ENCODE assay signal across 23 cellular contexts in the genomic region with DNA sequence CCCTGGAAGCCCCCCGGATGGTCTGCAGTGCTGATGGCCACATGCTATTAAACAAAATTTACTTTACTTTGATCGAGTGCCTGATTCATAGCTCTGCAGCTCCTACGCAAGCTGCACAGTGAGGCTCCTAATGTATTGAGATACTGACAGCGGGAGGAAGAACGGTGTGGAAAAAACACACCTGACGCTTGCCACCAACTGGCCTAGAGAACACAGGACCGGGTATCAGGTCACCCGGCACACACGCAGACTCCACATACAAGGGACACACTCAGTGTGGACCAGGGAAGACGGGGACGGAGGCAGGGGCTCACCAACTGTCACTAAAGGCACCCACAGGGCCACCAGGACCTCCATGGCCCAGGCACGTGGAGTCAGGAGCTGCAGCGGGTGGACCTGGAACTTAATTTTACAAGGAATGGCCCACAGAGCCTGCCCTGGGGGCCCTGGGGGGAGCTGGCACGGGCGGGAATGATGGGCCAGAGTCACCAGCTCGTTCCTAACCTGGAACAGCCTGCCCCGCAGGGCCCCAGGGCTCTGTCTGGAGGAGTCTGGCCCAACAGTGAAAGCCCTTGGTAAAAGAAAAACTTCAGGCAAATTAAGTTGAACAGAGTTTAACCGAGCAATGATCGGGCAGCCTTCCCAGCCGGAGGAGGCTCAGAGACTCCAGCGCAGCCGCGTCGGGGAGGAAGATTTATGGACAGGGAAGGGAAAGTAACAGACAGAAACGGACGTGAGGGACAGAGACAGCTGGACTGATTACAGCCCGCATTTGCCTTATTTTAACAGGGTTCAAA.
DNase-seq lines count a peak whose midpoint lies in the region; ATAC-seq, FAIRE-seq and TF ChIP-seq lines count a peak whose summit lies in the region.
"Had no signal": no experiment of that assay in that cellular context is flagged by ENCODE, and none has a peak within 500 bp of the region (broad histone marks: within the 10 kb centered on the region; RNA-seq: fewer than 3 reads in every experiment).

No MANE protein-coding gene starts in this region.

- H2BK120ac ChIP-seq in H9 (ENCODE audit: low read depth, low read length, poor library complexity, severe bottlenecking), result no peak overlapping the region
- H2BK120ac ChIP-seq in H1 (replicated peaks; ENCODE audit: low read depth, low read length), result no peak overlapping the region

- H2BK5ac ChIP-seq in H9 (ENCODE audit: insufficient read length, low read length) (no peak overlapping the region), H1 (ENCODE audit: low read depth, low read length) (no peak overlapping the region)

- no peak overlapping the region for H3K4me3 Mint-ChIP-seq in H9
- H3K4me3 Mint-ChIP-seq: activated naive CD4-positive, alpha-beta T cell treated with anti-CD3 and anti-CD28 coated beads, Interleukin-2, amount 50 U/mL, for 24 hours; naive thymus-derived CD8-positive, alpha-beta T cell; T-helper 17 cell had no signal

- no peaks in the 10 kb centered on the region for H3K23me2 ChIP-seq in H9 (ENCODE audit: insufficient read length, low read depth, low read length, poor library complexity, severe bottlenecking)
- no peaks in the 10 kb centered on the region for H3K23me2 ChIP-seq in H1 (ENCODE audit: low read depth, low read length)

- H4K20me1 ChIP-seq in H9 (ENCODE audit: control insufficient read depth, insufficient read depth, insufficient read length) (no peaks in the 10 kb centered on the region), H1 (replicated peaks in 1 of 2; ENCODE audit: control insufficient read depth in 1 of 2, insufficient read depth in 2 of 2, low read length in 2 of 2) (no peaks in the 10 kb centered on the region)

- H3K27ac Mint-ChIP-seq in H9, result no peak overlapping the region; a peak in 1 of 7 replicates
- H3K27ac Mint-ChIP-seq: activated naive CD4-positive, alpha-beta T cell treated with anti-CD3 and anti-CD28 coated beads, Interleukin-2, amount 50 U/mL, for 24 hours; naive thymus-derived CD8-positive, alpha-beta T cell; T-helper 17 cell had no signal

- CTCF ChIA-PET in H1 (lab: Charles Lee; ENCODE audit: partially characterized antibody) (interaction anchor here (0.8 to 2.7 kb wide), 7 partner anchors 15 to 263 kb away, joined by 3 to 10 read pairs (median 3); no protein-coding TSS in a partner anchor), HEK293T (lab: Yijun Ruan, JAX) (no interaction called here)

- H4K91ac ChIP-seq in H9 (ENCODE audit: insufficient read length, low read depth, low read length) (no peak overlapping the region), H1 (replicated peaks; ENCODE audit: insufficient read length, low read length) (no peak overlapping the region)

- no peak overlapping the region for H3K14ac ChIP-seq in H9 (ENCODE audit: insufficient read depth, low read length)
- no peak overlapping the region for H3K14ac ChIP-seq in H1 (ENCODE audit: insufficient read length)

- no peak for FAIRE-seq in H1 (lab: Jason Lieb, UNC)
- FAIRE-seq: HepG2 had no signal

- H3K18ac ChIP-seq in H9 (ENCODE audit: insufficient read length, low read depth, low read length) (no peak overlapping the region), H1 (ENCODE audit: extremely low read depth, low read length) (no peak overlapping the region; the same call in none of the 2 replicates)

- ATAC-seq in gastroesophageal sphincter, result no peak
- ATAC-seq in GM21526 (IDR thresholded peaks at IDR 0.05; ENCODE audit: low FRiP score, unreplicated experiment), result no peak
- ATAC-seq: naive thymus-derived CD8-positive, alpha-beta T cell; T-helper 17 cell had no signal

- TF ChIP-seq CTCF in H9 (conservative IDR thresholded peaks at IDR 0.05) (no peak), H1 (IDR thresholded peaks at IDR 0.05; ENCODE audit: control extremely low read depth in 1 of 3, insufficient read depth in 1 of 3, low read depth in 1 of 3, low read length in 3 of 3) (no peak), gastroesophageal sphincter (IDR thresholded peaks at IDR 0.05) (no peak)

- H3T11ph ChIP-seq in H9 (ENCODE audit: low read length), result no peak overlapping the region

- no CpG with 5 or more reads among the region's 27 CpGs for WGBS in H9 (ENCODE audit: extremely low coverage, insufficient read length, low lambda C conversion rate)
- WGBS in H1 (ENCODE audit: extremely low coverage in 1 of 2, insufficient coverage in 1 of 2, insufficient read length in 1 of 2, insufficient replicate concordance in 2 of 2, low coverage in 1 of 2, low lambda C conversion rate in 2 of 2, missing lambda C conversion rate in 1 of 2), 2 experiments, result 87% methylated on average over 26 of the region's 27 CpGs; no CpG with 5 or more reads in 1 of the 2 experiments
- 38 to 74% methylated on average over 2 to 24 of the region's 27 CpGs for WGBS in gastroesophageal sphincter (ENCODE audit: low coverage in 1 of 2), 2 donors

- peak; percentile 20 for DNase-seq in H9
- DNase-seq in H1 (ENCODE audit: low read depth in 1 of 2, low spot score in 2 of 2), result peak in 1 of 2 experiments; percentile 34
- peak; percentile 81 for DNase-seq in mesenteric fat pad (ENCODE audit: low spot score)
- peak; percentile 2 for DNase-seq in putamen (ENCODE audit: low spot score)
- DNase-seq in globus pallidus (ENCODE audit: low spot score), result no peak
- DNase-seq in HEK293T (ENCODE audit: extremely low spot score), result no peak
- DNase-seq: activated CD4-positive, alpha-beta T cell treated with anti-CD3 and anti-CD28 coated beads for 4 hours; central memory CD4-positive, alpha-beta T cell; COR-L47; DMS79; HCEC 1CT; naive thymus-derived CD8-positive, alpha-beta T cell; NCI-H1048; NCI-H187 treated with DMSO at 0.1 percent for 48 hours; NCI-H526 treated with DMSO at 0.1 percent for 48 hours; SK-N-SH; stimulated activated CD4-positive, alpha-beta T cell treated with anti-CD3 and anti-CD28 coated beads, Interleukin-2, amount 100 ng/mL, for 24 hours; T-helper 17 cell had no signal

- H3K27me3 ChIP-seq in H9 (ENCODE audit: insufficient read depth, low read length) (no peaks in the 10 kb centered on the region), H1 (replicated peaks in 1 of 4; ENCODE audit: control insufficient read depth in 3 of 4, extremely low read depth in 1 of 4, insufficient read depth in 3 of 4, low read length in 3 of 4) (peaks cover 0 to 3% (median 0%) of the 10 kb centered on the region in 4 experiments; a peak in 2 of 7 replicates), gastroesophageal sphincter (no peaks in the 10 kb centered on the region)

- POLR2A ChIA-PET in H1 (lab: Charles Lee; ENCODE audit: partially characterized antibody) (interaction anchor here (1.0 kb wide), 1 partner anchor 21 kb away, joined by 5 read pairs; no protein-coding TSS in a partner anchor), HEK293T (lab: Yijun Ruan, JAX) (no interaction called here)

- H3K79me2 ChIP-seq in H9 (ENCODE audit: insufficient read depth, low read length), result no peaks in the 10 kb centered on the region
- no peaks in the 10 kb centered on the region for H3K79me2 ChIP-seq in H1 (ENCODE audit: control insufficient read depth in 1 of 2, insufficient read depth in 2 of 2, low read length in 2 of 2)

- H3K27ac ChIP-seq in H9 (ENCODE audit: insufficient read length, low read depth, low read length) (no peak overlapping the region), H1 (ENCODE audit: low read depth, low read length) (no peak overlapping the region), gastroesophageal sphincter (no peak overlapping the region)

- no peak for TF ChIP-seq RAD21 in H1 (IDR thresholded peaks at IDR 0.05 in 1 of 2, conservative IDR thresholded peaks at IDR 0.05 in 1 of 2; ENCODE audit: low read depth in 2 of 2, low read length in 2 of 2)

- H3K4me2 ChIP-seq in H9 (ENCODE audit: insufficient read depth, insufficient read length, low read length) (no peak overlapping the region), H1 (ENCODE audit: insufficient read depth in 1 of 2, low read depth in 2 of 2, low read length in 2 of 2) (no peak overlapping the region)
- H3K4me2 ChIP-seq: SK-N-SH, smooth muscle cell had no signal

- H3K27me3 Mint-ChIP-seq in H9 (ENCODE audit: low read depth), result peaks cover 8% of the 10 kb centered on the region
- H3K27me3 Mint-ChIP-seq: activated naive CD4-positive, alpha-beta T cell treated with anti-CD3 and anti-CD28 coated beads, Interleukin-2, amount 50 U/mL, for 24 hours; T-helper 17 cell had no signal

- no peak overlapping the region for H2AFZ ChIP-seq in H9 (ENCODE audit: low read length)
- peak overlapping the region; percentile 84; the same call in 1 of the 2 replicates for H2AFZ ChIP-seq in H1 (ENCODE audit: low read length)

- no peak for TF ChIP-seq POLR2A in H1 (IDR thresholded peaks at IDR 0.05; ENCODE audit: control extremely low read depth in 1 of 2, low read depth in 2 of 2, low read length in 2 of 2)
- no peak for TF ChIP-seq POLR2A in gastroesophageal sphincter (IDR thresholded peaks at IDR 0.05)

- H2AK5ac ChIP-seq in H9 (ENCODE audit: insufficient read length, low read length) (no peak overlapping the region), H1 (ENCODE audit: low read depth, low read length) (no peak overlapping the region)

- peaks cover 0 to 9% (median 0%) of the 10 kb centered on the region in 3 experiments; a peak in 2 of 7 replicates for H3K36me3 Mint-ChIP-seq in H9 (ENCODE audit: insufficient read depth in 1 of 3, low read depth in 3 of 3)
- H3K36me3 Mint-ChIP-seq: activated naive CD4-positive, alpha-beta T cell treated with anti-CD3 and anti-CD28 coated beads, Interleukin-2, amount 50 U/mL, for 24 hours; naive thymus-derived CD8-positive, alpha-beta T cell had no signal

- H3K4ac ChIP-seq in H9 (ENCODE audit: low read depth, low read length) (no peak overlapping the region), H1 (replicated peaks; ENCODE audit: insufficient read length, low read depth, low read length) (no peak overlapping the region)

- no peak overlapping the region for H3K56ac ChIP-seq in H9 (ENCODE audit: insufficient read length, low read depth, low read length)
- no peak overlapping the region for H3K56ac ChIP-seq in H1 (replicated peaks; ENCODE audit: insufficient read length, low read depth, low read length)

- no peak overlapping the region for H4K5ac ChIP-seq in H9 (ENCODE audit: insufficient read length, low read depth, low read length)
- no peak overlapping the region for H4K5ac ChIP-seq in H1 (ENCODE audit: insufficient read length, low read depth, low read length)

- TF ChIP-seq EP300 in H1 (IDR thresholded peaks at IDR 0.05; ENCODE audit: borderline replicate concordance in 1 of 2, low read depth in 2 of 2, low read length in 2 of 2) (no peak), gastroesophageal sphincter (IDR thresholded peaks at IDR 0.05) (no peak)

- H3K23ac ChIP-seq in H9 (ENCODE audit: insufficient read length, low read depth, low read length) (no peak overlapping the region), H1 (ENCODE audit: insufficient read length) (no peak overlapping the region)

- peaks cover 8 to 11% of the 10 kb centered on the region in 2 experiments; a peak in 4 of 5 replicates for H3K9me3 Mint-ChIP-seq in H9
- H3K9me3 Mint-ChIP-seq: activated naive CD4-positive, alpha-beta T cell treated with anti-CD3 and anti-CD28 coated beads, Interleukin-2, amount 50 U/mL, for 24 hours; naive thymus-derived CD8-positive, alpha-beta T cell had no signal

- H2BK15ac ChIP-seq in H9 (ENCODE audit: low read depth, low read length) (no peak overlapping the region), H1 (ENCODE audit: low read length) (0 out of 2 replicates have a peak overlapping the region, but pooled peaks have one; percentile 72)

- H2BK12ac ChIP-seq in H9 (ENCODE audit: insufficient read length, low read depth, low read length) (no peak overlapping the region), H1 (ENCODE audit: low read depth, low read length) (no peak overlapping the region)

- H2BK20ac ChIP-seq in H9 (ENCODE audit: low read depth, low read length, poor library complexity, severe bottlenecking) (no peak overlapping the region), H1 (ENCODE audit: low read length) (no peak overlapping the region)

- H3K4me1 Mint-ChIP-seq in H9, result peaks cover 9 to 11% of the 10 kb centered on the region in 2 experiments
- H3K4me1 Mint-ChIP-seq: activated naive CD4-positive, alpha-beta T cell treated with anti-CD3 and anti-CD28 coated beads, Interleukin-2, amount 50 U/mL, for 24 hours; naive thymus-derived CD8-positive, alpha-beta T cell; T-helper 17 cell had no signal

- H3K79me1 ChIP-seq in H9 (ENCODE audit: insufficient read depth, low read depth, low read length, poor library complexity, severe bottlenecking), result no peaks in the 10 kb centered on the region
- no peaks in the 10 kb centered on the region for H3K79me1 ChIP-seq in H1 (ENCODE audit: low read depth, low read length)

- H3K4me3 ChIP-seq in H1 (ENCODE audit: extremely low read depth in 1 of 4, insufficient read depth in 2 of 4, low read depth in 3 of 4, low read length in 4 of 4), result no peak overlapping the region
- no peak overlapping the region for H3K4me3 ChIP-seq in gastroesophageal sphincter
- H3K4me3 ChIP-seq: smooth muscle cell had no signal

- H3K9ac ChIP-seq in H9 (ENCODE audit: extremely low read depth, insufficient read length, low read length), result no peak overlapping the region
- H3K9ac ChIP-seq in H1 (replicated peaks in 1 of 4; ENCODE audit: extremely low read depth in 1 of 4, low read depth in 3 of 4, low read length in 3 of 4), result no peak overlapping the region
- H3K9ac ChIP-seq: SK-N-SH had no signal

- H3K4me1 ChIP-seq in H9 (ENCODE audit: insufficient read depth, low read length) (no peaks in the 10 kb centered on the region), H1 (replicated peaks in 1 of 4; ENCODE audit: control insufficient read depth in 3 of 4, insufficient read depth in 4 of 4, low read length in 3 of 4) (peaks cover 0 to 3% (median 0%) of the 10 kb centered on the region in 4 experiments; a peak in 1 of 7 replicates), gastroesophageal sphincter (no peaks in the 10 kb centered on the region)

- H3K9me3 ChIP-seq in H9 (ENCODE audit: control insufficient read depth, low read depth, low read length) (no peaks in the 10 kb centered on the region), H1 (ENCODE audit: insufficient read depth in 2 of 2, low read depth in 1 of 2, low read length in 1 of 2) (peaks cover 2 to 7% of the 10 kb centered on the region in 2 experiments; a peak in 3 of 4 replicates), gastroesophageal sphincter (no peaks in the 10 kb centered on the region)

- no peak overlapping the region for H4K8ac ChIP-seq in H9 (replicated peaks; ENCODE audit: insufficient read length, low read depth, low read length)
- no peak overlapping the region for H4K8ac ChIP-seq in H1 (ENCODE audit: extremely low read depth, insufficient read depth, low read length)

- no peaks in the 10 kb centered on the region for H3K36me3 ChIP-seq in H1 (ENCODE audit: control insufficient read depth in 2 of 4, insufficient read depth in 4 of 4, low read length in 3 of 4)
- H3K36me3 ChIP-seq in gastroesophageal sphincter, result no peaks in the 10 kb centered on the region

Comparison
In these comparisons a context has a peak if more than half of its experiments do, and no peak if none do; other contexts are left out.
1. DNase-seq: peak in H9 (single experiment), mesenteric fat pad (single experiment) and putamen (single experiment); none in globus pallidus (single experiment) and HEK293T (single experiment).